Comparison of ENCODE assay signal across 27 cellular contexts in the genomic region with DNA sequence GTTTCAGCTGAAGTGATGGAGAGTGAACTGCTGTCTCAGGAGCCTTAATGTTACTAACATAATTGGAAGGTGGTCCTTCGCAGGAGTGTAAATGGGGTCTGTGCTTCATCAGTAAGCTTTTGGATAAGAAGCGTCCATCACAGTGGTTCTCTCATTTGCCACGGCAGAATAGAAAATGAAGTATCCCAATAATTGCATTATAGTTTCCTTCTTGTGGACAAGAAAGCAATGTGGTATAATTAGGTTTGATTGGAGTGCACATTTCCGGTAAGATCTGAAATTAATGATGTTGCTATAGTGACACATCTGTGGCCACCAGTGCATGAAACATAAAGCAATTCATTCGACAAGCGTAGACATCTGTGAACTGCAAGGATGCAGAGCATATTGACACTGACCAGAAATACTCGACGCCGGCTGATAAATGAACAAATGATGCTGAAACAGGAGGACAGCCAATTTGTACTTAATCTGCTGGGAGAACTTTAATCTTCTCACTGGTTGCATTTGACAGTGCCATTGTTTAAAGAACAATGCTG.
A peak's percentile ranks its signal among the peaks of the same experiment; 100 is the strongest.
DNase-seq lines count a peak whose midpoint lies in the region; ATAC-seq and TF ChIP-seq lines count a peak whose summit lies in the region.
"Had no signal": no experiment of that assay in that cellular context is flagged by ENCODE, and none has a peak within 500 bp of the region (broad histone marks: within the 10 kb centered on the region; RNA-seq: fewer than 3 reads in every experiment).

No MANE protein-coding gene starts in this region.

- peak; percentile 24; the same call in 1 of the 3 replicates for ATAC-seq in SK-N-SH treated with all-trans-retinoic acid at 6 μM for 48 hours
- ATAC-seq: activated T-cell treated with anti-CD3 and anti-CD28 coated beads, Interleukin-2, amount 50 U/mL, for 72 hours; K562; left colon; stimulated activated memory B cell treated with anti-CD40 and anti-IgM and Interleukin-4, amounts not matched to agents 10 μg/mL and 1 μg/mL and 100 μg/mL, for 72 hours; T-cell had no signal

- intact Hi-C loops in activated CD4-positive, alpha-beta T cell treated with anti-CD3 and anti-CD28 coated beads, Interleukin-2, amount 10 ng/mL, durations not matched to agents 24 days and 14 days (cut with micrococcal nuclease) = no loop called here

- no peak overlapping the region for H3K27ac Mint-ChIP-seq in activated CD4-positive, alpha-beta T cell treated with anti-CD3 and anti-CD28 coated beads, Interleukin-2, amount 10 ng/mL, durations not matched to agents 24 days and 14 days
- H3K27ac Mint-ChIP-seq: activated T-cell treated with anti-CD3 and anti-CD28 coated beads, Interleukin-2, amount 50 U/mL, for 72 hours; stimulated activated memory B cell treated with anti-CD40 and anti-IgM and Interleukin-4, amounts not matched to agents 10 μg/mL and 1 μg/mL and 100 μg/mL, for 72 hours; T-cell; type B pancreatic cell had no signal

- peaks cover 4% of the 10 kb centered on the region for H3K9me3 ChIP-seq in Karpas-422 (ENCODE audit: low read length)
- H3K9me3 ChIP-seq: HAP-1, ovary, SJCRH30 had no signal

- H3K27ac ChIP-seq in Karpas-422 (ENCODE audit: low read length) = no peak overlapping the region
- H3K27ac ChIP-seq: coronary artery, epithelial cell of prostate, ovary, SJCRH30 had no signal

- peaks cover 16% of the 10 kb centered on the region for H3K79me2 ChIP-seq in Karpas-422 (ENCODE audit: low read length)

- H3K27me3 ChIP-seq in Karpas-422 (ENCODE audit: low read length) = no peaks in the 10 kb centered on the region
- H3K27me3 ChIP-seq: ovary, SJCRH30 had no signal

- no peaks in the 10 kb centered on the region for H3K9me2 ChIP-seq in Karpas-422 (replicated peaks; ENCODE audit: insufficient read depth, low read length)

- H3K36me3 Mint-ChIP-seq in activated CD4-positive, alpha-beta T cell treated with anti-CD3 and anti-CD28 coated beads, Interleukin-2, amount 10 ng/mL, durations not matched to agents 24 days and 14 days (ENCODE audit: low read depth) = peaks cover 6% of the 10 kb centered on the region

- H3K27me3 Mint-ChIP-seq in activated CD4-positive, alpha-beta T cell treated with anti-CD3 and anti-CD28 coated beads, Interleukin-2, amount 10 ng/mL, durations not matched to agents 24 days and 14 days = no peaks in the 10 kb centered on the region
- H3K27me3 Mint-ChIP-seq: CD4-positive, alpha-beta memory T cell; stimulated activated memory B cell treated with anti-CD40 and anti-IgM and Interleukin-4, amounts not matched to agents 10 μg/mL and 1 μg/mL and 100 μg/mL, for 72 hours; T-cell; type B pancreatic cell had no signal

- no peaks in the 10 kb centered on the region for H4K20me1 ChIP-seq in Karpas-422 (ENCODE audit: insufficient read depth, low read depth, low read length)

- H2AFZ ChIP-seq in Karpas-422 (ENCODE audit: low read length) = no peak overlapping the region

- peaks cover 2% of the 10 kb centered on the region for H3K9me3 Mint-ChIP-seq in activated CD4-positive, alpha-beta T cell treated with anti-CD3 and anti-CD28 coated beads, Interleukin-2, amount 10 ng/mL, durations not matched to agents 24 days and 14 days
- H3K9me3 Mint-ChIP-seq: stimulated activated memory B cell treated with anti-CD40 and anti-IgM and Interleukin-4, amounts not matched to agents 10 μg/mL and 1 μg/mL and 100 μg/mL, for 72 hours; type B pancreatic cell had no signal

- H3K4me1 Mint-ChIP-seq in activated CD4-positive, alpha-beta T cell treated with anti-CD3 and anti-CD28 coated beads, Interleukin-2, amount 10 ng/mL, durations not matched to agents 24 days and 14 days = no peaks in the 10 kb centered on the region
- H3K4me1 Mint-ChIP-seq: CD4-positive, alpha-beta memory T cell; nephron progenitor cell; stimulated activated memory B cell treated with anti-CD40 and anti-IgM and Interleukin-4, amounts not matched to agents 10 μg/mL and 1 μg/mL and 100 μg/mL, for 72 hours had no signal

- H3K9ac ChIP-seq in Karpas-422 (ENCODE audit: low read length) = no peak overlapping the region

- H3K4me3 ChIP-seq in Karpas-422 (ENCODE audit: low read length) = no peak overlapping the region
- H3K4me3 ChIP-seq: coronary artery, HAP-1, K562, ovary, SJCRH30 had no signal

- peak; percentile 23 for DNase-seq in activated CD4-positive, alpha-beta T cell treated with anti-CD3 and anti-CD28 coated beads, Interleukin-2, amount 10 ng/mL, durations not matched to agents 24 days and 14 days
- no peak for DNase-seq in activated CD4-positive, alpha-beta T cell treated with anti-CD3 and anti-CD28 coated beads for 1 hour
- DNase-seq in NCI-H146 (lab: John Stamatoyannopoulos, UW) (peak; percentile 86), Karpas-422 (no peak), germinal center (ENCODE audit: low spot score) (no peak), COLO829 (ENCODE audit: low spot score) (no peak), SIG-M5 (lab: John Stamatoyannopoulos, UW) (no peak)
- DNase-seq: activated CD4-positive, alpha-beta T cell treated with anti-CD3 and anti-CD28 coated beads, Interleukin-2, amount 50 U/mL, for 1 hour; activated T-cell treated with anti-CD3 and anti-CD28 coated beads, Interleukin-2, amount 50 U/mL, for 72 hours; caudate nucleus; CD4-positive, alpha-beta memory T cell; effector memory CD4-positive, alpha-beta T cell; left colon; NCI-H187; NCI-H226; NCI-H526 treated with DMSO at 0.1 percent for 48 hours; nephron progenitor cell; ovary; SJCRH30; T-cell had no signal

- H3K4me2 ChIP-seq in Karpas-422 (ENCODE audit: low read depth, low read length, poor library complexity, severe bottlenecking) = no peak overlapping the region

- H3K4me1 ChIP-seq in Karpas-422 (ENCODE audit: low read length) = no peaks in the 10 kb centered on the region
- H3K4me1 ChIP-seq: SJCRH30 had no signal

- peaks cover 18% of the 10 kb centered on the region for H3K36me3 ChIP-seq in Karpas-422 (ENCODE audit: insufficient read depth, low read length)
- H3K36me3 ChIP-seq: HAP-1, ovary, SJCRH30 had no signal

- no peak overlapping the region for H3K4me3 Mint-ChIP-seq in activated CD4-positive, alpha-beta T cell treated with anti-CD3 and anti-CD28 coated beads, Interleukin-2, amount 10 ng/mL, durations not matched to agents 24 days and 14 days
- H3K4me3 Mint-ChIP-seq: activated T-cell treated with anti-CD3 and anti-CD28 coated beads, Interleukin-2, amount 50 U/mL, for 72 hours; nephron progenitor cell; stimulated activated memory B cell treated with anti-CD40 and anti-IgM and Interleukin-4, amounts not matched to agents 10 μg/mL and 1 μg/mL and 100 μg/mL, for 72 hours; T-cell; type B pancreatic cell had no signal

TF ChIP-seq in SK-N-SH treated with all-trans-retinoic acid at 6 μM for 48 hours, 23 proteins besides CTCF, POLR2A, EP300 and RAD21:
- TF ChIP-seq ZNF565 (CRISPR knock-in tag; conservative IDR thresholded peaks at IDR 0.05; ENCODE audit: low read depth) (no peak), TCF4 (CRISPR knock-in tag; IDR thresholded peaks at IDR 0.05; ENCODE audit: borderline replicate concordance) (peak; percentile 84; the same call in 1 of the 2 replicates)
- TF ChIP-seq, protein P1, sequence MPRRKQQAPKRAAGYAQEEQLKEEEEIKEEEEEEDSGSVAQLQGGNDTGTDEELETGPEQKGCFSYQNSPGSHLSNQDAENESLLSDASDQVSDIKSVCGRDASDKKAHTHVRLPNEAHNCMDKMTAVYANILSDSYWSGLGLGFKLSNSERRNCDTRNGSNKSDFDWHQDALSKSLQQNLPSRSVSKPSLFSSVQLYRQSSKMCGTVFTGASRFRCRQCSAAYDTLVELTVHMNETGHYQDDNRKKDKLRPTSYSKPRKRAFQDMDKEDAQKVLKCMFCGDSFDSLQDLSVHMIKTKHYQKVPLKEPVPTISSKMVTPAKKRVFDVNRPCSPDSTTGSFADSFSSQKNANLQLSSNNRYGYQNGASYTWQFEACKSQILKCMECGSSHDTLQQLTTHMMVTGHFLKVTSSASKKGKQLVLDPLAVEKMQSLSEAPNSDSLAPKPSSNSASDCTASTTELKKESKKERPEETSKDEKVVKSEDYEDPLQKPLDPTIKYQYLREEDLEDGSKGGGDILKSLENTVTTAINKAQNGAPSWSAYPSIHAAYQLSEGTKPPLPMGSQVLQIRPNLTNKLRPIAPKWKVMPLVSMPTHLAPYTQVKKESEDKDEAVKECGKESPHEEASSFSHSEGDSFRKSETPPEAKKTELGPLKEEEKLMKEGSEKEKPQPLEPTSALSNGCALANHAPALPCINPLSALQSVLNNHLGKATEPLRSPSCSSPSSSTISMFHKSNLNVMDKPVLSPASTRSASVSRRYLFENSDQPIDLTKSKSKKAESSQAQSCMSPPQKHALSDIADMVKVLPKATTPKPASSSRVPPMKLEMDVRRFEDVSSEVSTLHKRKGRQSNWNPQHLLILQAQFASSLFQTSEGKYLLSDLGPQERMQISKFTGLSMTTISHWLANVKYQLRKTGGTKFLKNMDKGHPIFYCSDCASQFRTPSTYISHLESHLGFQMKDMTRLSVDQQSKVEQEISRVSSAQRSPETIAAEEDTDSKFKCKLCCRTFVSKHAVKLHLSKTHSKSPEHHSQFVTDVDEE (CRISPR knock-in tag; IDR thresholded peaks at IDR 0.05) = peak; percentile 15; the same call in 1 of the 2 replicates

Comparison
In these comparisons a context has a peak if more than half of its experiments do, and no peak if none do; other contexts are left out.
1. DNase-seq: peak in activated CD4-positive, alpha-beta T cell treated with anti-CD3 and anti-CD28 coated beads, Interleukin-2, amount 10 ng/mL, durations not matched to agents 24 days and 14 days (single experiment) and NCI-H146 (single experiment); none in activated CD4-positive, alpha-beta T cell treated with anti-CD3 and anti-CD28 coated beads for 1 hour (single experiment), Karpas-422 (single experiment), germinal center (single experiment), COLO829 (single experiment) and SIG-M5 (single experiment).